22 cellular contexts compared by ENCODE assay signal in genomic region chr12:48683534-48683933, GRCh38. TPM values are rescaled to one million over a fixed set of nuclear protein-coding genes. Genes with fewer than 3 reads are reported as not detected.
A peak's percentile ranks its signal among the peaks of the same experiment; 100 is the strongest.
DNase-seq lines count a peak whose midpoint lies in the region; ATAC-seq and TF ChIP-seq lines count a peak whose summit lies in the region.
"Had no signal": no experiment of that assay in that cellular context is flagged by ENCODE, and none has a peak within 500 bp of the region (broad histone marks: within the 10 kb centered on the region; RNA-seq: fewer than 3 reads in every experiment).

No MANE protein-coding gene starts in this region.

- H3K36me3 ChIP-seq in gastrocnemius medialis = peaks cover 0 to 18% of the 10 kb centered on the region in 2 donors
- H3K36me3 ChIP-seq: colonic mucosa had no signal

- CTCF ChIA-PET in activated naive CD4-positive, alpha-beta T cell treated with anti-CD3 and anti-CD28 coated beads, Interleukin-2, amount 10 ng/mL, durations not matched to agents 7 days and 5 days (lab: Charles Lee) = no interaction called here

- peaks cover 33% of the 10 kb centered on the region for H3K4me1 Mint-ChIP-seq in activated naive CD4-positive, alpha-beta T cell treated with anti-CD3 and anti-CD28 coated beads, Interleukin-2, amount 10 ng/mL, durations not matched to agents 7 days and 5 days
- H3K4me1 Mint-ChIP-seq in IgD-negative memory B cell (peaks cover 19 to 31% (median 29%) of the 10 kb centered on the region in 3 donors), brain (peaks cover 36% of the 10 kb centered on the region), progenitor cell of endocrine pancreas (ENCODE audit: low read depth) (peaks cover 20% of the 10 kb centered on the region)

- no peaks in the 10 kb centered on the region for H3K27me3 ChIP-seq in gastrocnemius medialis
- H3K27me3 ChIP-seq: adrenal gland, colonic mucosa, right lobe of liver, SJCRH30 had no signal

- peak overlapping the region; percentile 95 for H3K4me3 Mint-ChIP-seq in activated naive CD4-positive, alpha-beta T cell treated with anti-CD3 and anti-CD28 coated beads, Interleukin-2, amount 10 ng/mL, durations not matched to agents 7 days and 5 days
- H3K4me3 Mint-ChIP-seq in IgD-negative memory B cell = peak overlapping the region; percentile 27 to 90 (median 56)
- peak overlapping the region; percentile 67 to 99 (median 75) for H3K4me3 Mint-ChIP-seq in brain
- peak overlapping the region; percentile 10 for H3K4me3 Mint-ChIP-seq in progenitor cell of endocrine pancreas (ENCODE audit: low read depth)

- no peak for ATAC-seq in activated naive CD4-positive, alpha-beta T cell treated with anti-CD3 and anti-CD28 coated beads, Interleukin-2, amount 50 U/mL, for 72 hours
- ATAC-seq in gastrocnemius medialis = no peak
- ATAC-seq: right lobe of liver, T-helper 17 cell had no signal

- no peak overlapping the region for H3K4me3 ChIP-seq in gastrocnemius medialis

- no peaks in the 10 kb centered on the region for H3K9me3 ChIP-seq in gastrocnemius medialis
- H3K9me3 ChIP-seq: adrenal gland, colonic mucosa, right lobe of liver, SJCRH30 had no signal

- H3K4me1 ChIP-seq in gastrocnemius medialis = peaks cover 26 to 30% of the 10 kb centered on the region in 2 donors

- H3K27me3 Mint-ChIP-seq in activated naive CD4-positive, alpha-beta T cell treated with anti-CD3 and anti-CD28 coated beads, Interleukin-2, amount 10 ng/mL, durations not matched to agents 7 days and 5 days = peaks cover 3% of the 10 kb centered on the region
- H3K27me3 Mint-ChIP-seq in IgD-negative memory B cell (no peaks in the 10 kb centered on the region), brain (peaks cover 18% of the 10 kb centered on the region), progenitor cell of endocrine pancreas (no peaks in the 10 kb centered on the region)
- H3K27me3 Mint-ChIP-seq: T-helper 17 cell had no signal

- no peak for DNase-seq in activated naive CD4-positive, alpha-beta T cell treated with anti-CD3 and anti-CD28 coated beads, Interleukin-2, amount 10 ng/mL, durations not matched to agents 7 days and 5 days
- no peak for DNase-seq in activated naive CD4-positive, alpha-beta T cell treated with anti-CD3 and anti-CD28 coated beads, Interleukin-2, amount 50 U/mL, for 72 hours (ENCODE audit: low spot score in 2 of 2)
- no peak for DNase-seq in progenitor cell of endocrine pancreas (ENCODE audit: low spot score, unreplicated experiment)
- no peak for DNase-seq in NCI-H2171 (lab: John Stamatoyannopoulos, UW)
- no peak for DNase-seq in NCI-H2107 treated with DMSO at 0.1 percent for 48 hours (lab: John Stamatoyannopoulos, UW; ENCODE audit: unreplicated experiment)
- DNase-seq in gastrocnemius medialis = no peak
- DNase-seq: activated CD4-positive, alpha-beta T cell treated with anti-CD3 and anti-CD28 coated beads, Interleukin-2, amount 50 U/mL, for 48 hours; adrenal gland; colonic mucosa; DMS153; GDM1; NCI-H2171 treated with DMSO at 0.1 percent for 48 hours; NCI-H526; right lobe of liver; SJCRH30; stimulated activated CD4-positive, alpha-beta T cell treated with anti-CD3 and anti-CD28 coated beads, Interleukin-15, amount 100 ng/mL, for 24 hours; T-helper 17 cell had no signal

- no peak for TF ChIP-seq POLR2A in gastrocnemius medialis (IDR thresholded peaks at IDR 0.05)

- no peak overlapping the region for H3K27ac ChIP-seq in gastrocnemius medialis
- H3K27ac ChIP-seq: adrenal gland, C4-2B, colonic mucosa, KMS-11, parathyroid adenoma, right lobe of liver, SJCRH30 had no signal

- peak overlapping the region; percentile 56 for H3K27ac Mint-ChIP-seq in activated naive CD4-positive, alpha-beta T cell treated with anti-CD3 and anti-CD28 coated beads, Interleukin-2, amount 10 ng/mL, durations not matched to agents 7 days and 5 days
- no peak overlapping the region for H3K27ac Mint-ChIP-seq in activated naive CD4-positive, alpha-beta T cell treated with anti-CD3 and anti-CD28 coated beads, Interleukin-2, amount 50 U/mL, for 72 hours
- H3K27ac Mint-ChIP-seq in IgD-negative memory B cell = no peak overlapping the region
- H3K27ac Mint-ChIP-seq in brain = no peak overlapping the region
- H3K27ac Mint-ChIP-seq in progenitor cell of endocrine pancreas = no peak overlapping the region

- in situ Hi-C loops in gastrocnemius medialis (cut with MboI; ENCODE audit: low sequenced_read_pairs in 4 of 4) = no loop called here

- intact Hi-C loops in gastrocnemius medialis (cut with DNase I; ENCODE audit: low total_unique reads) = loop anchor here (2.0 to 5.0 kb wide), 2 partner anchors 33 to 331 kb away; partner anchors contain the start of genes CCNT1 and ZNF641

- peaks cover 32% of the 10 kb centered on the region for H3K36me3 Mint-ChIP-seq in activated naive CD4-positive, alpha-beta T cell treated with anti-CD3 and anti-CD28 coated beads, Interleukin-2, amount 10 ng/mL, durations not matched to agents 7 days and 5 days
- H3K36me3 Mint-ChIP-seq in activated naive CD4-positive, alpha-beta T cell treated with anti-CD3 and anti-CD28 coated beads, Interleukin-2, amount 50 U/mL, for 72 hours = peaks cover 19 to 32% of the 10 kb centered on the region in 2 donors
- peaks cover 1% of the 10 kb centered on the region for H3K36me3 Mint-ChIP-seq in IgD-negative memory B cell
- peaks cover 34% of the 10 kb centered on the region for H3K36me3 Mint-ChIP-seq in brain
- peaks cover 14% of the 10 kb centered on the region for H3K36me3 Mint-ChIP-seq in progenitor cell of endocrine pancreas (ENCODE audit: insufficient read depth)

- TF ChIP-seq CTCF in brain (conservative IDR thresholded peaks at IDR 0.05) (no peak), progenitor cell of endocrine pancreas (IDR thresholded peaks at IDR 0.05; ENCODE audit: unreplicated experiment) (no peak), gastrocnemius medialis (IDR thresholded peaks at IDR 0.05 in 4 of 5, conservative IDR thresholded peaks at IDR 0.05 in 1 of 5) (no peak)

- H3K9me3 Mint-ChIP-seq in activated naive CD4-positive, alpha-beta T cell treated with anti-CD3 and anti-CD28 coated beads, Interleukin-2, amount 10 ng/mL, durations not matched to agents 7 days and 5 days = no peaks in the 10 kb centered on the region
- H3K9me3 Mint-ChIP-seq in activated naive CD4-positive, alpha-beta T cell treated with anti-CD3 and anti-CD28 coated beads, Interleukin-2, amount 50 U/mL, for 72 hours = no peaks in the 10 kb centered on the region
- H3K9me3 Mint-ChIP-seq in IgD-negative memory B cell = no peaks in the 10 kb centered on the region
- no peaks in the 10 kb centered on the region for H3K9me3 Mint-ChIP-seq in brain
- H3K9me3 Mint-ChIP-seq in progenitor cell of endocrine pancreas (ENCODE audit: low read depth) = no peaks in the 10 kb centered on the region

RNA-seq across cellular contexts. Expression of gene KANSL2, which starts 1.5 kb away (rescaled TPM):
- total RNA-seq in activated naive CD4-positive, alpha-beta T cell treated with anti-CD3 and anti-CD28 coated beads, Interleukin-2, amount 50 U/mL, for 72 hours = 10 to 100 TPM; 45.9 to 58.5 TPM
- 47.8 TPM for polyA plus RNA-seq in IgD-negative memory B cell
- 19.5 TPM for polyA plus RNA-seq in brain (ENCODE audit: insufficient read depth, low read depth, low replicate concordance)
- 49.5 and 54.4 TPM in 2 replicates for total RNA-seq in progenitor cell of endocrine pancreas
- total RNA-seq in gastrocnemius medialis = 100 to 1,000 TPM in 1 of 4 donors, 10 to 100 TPM in 3; 69.0 to 107 (median 76.4) TPM

RNA-seq across cellular contexts. Expression of gene CCNT1, which starts 33.0 kb away (rescaled TPM):
- 10 to 100 TPM; 72.9 to 88.2 TPM for total RNA-seq in activated naive CD4-positive, alpha-beta T cell treated with anti-CD3 and anti-CD28 coated beads, Interleukin-2, amount 50 U/mL, for 72 hours
- 14.9 TPM for polyA plus RNA-seq in IgD-negative memory B cell
- polyA plus RNA-seq in brain (ENCODE audit: insufficient read depth, low read depth, low replicate concordance) = 6.1 TPM
- total RNA-seq in progenitor cell of endocrine pancreas = 43.8 and 48.8 TPM in 2 replicates
- total RNA-seq in gastrocnemius medialis = 10 to 100 TPM; 18.0 to 21.4 (median 19.6) TPM

Comparison
In these comparisons a context has a peak if more than half of its experiments do, and no peak if none do; other contexts are left out.
1. H3K4me3 Mint-ChIP-seq: peak in every context shown above with its lines; median percentile 95 in activated naive CD4-positive, alpha-beta T cell treated with anti-CD3 and anti-CD28 coated beads, Interleukin-2, amount 10 ng/mL, durations not matched to agents 7 days and 5 days; 75 in brain; 56 in IgD-negative memory B cell; 10 in progenitor cell of endocrine pancreas.